ENCODE assay signal across 1 cellular context in the genomic region with DNA sequence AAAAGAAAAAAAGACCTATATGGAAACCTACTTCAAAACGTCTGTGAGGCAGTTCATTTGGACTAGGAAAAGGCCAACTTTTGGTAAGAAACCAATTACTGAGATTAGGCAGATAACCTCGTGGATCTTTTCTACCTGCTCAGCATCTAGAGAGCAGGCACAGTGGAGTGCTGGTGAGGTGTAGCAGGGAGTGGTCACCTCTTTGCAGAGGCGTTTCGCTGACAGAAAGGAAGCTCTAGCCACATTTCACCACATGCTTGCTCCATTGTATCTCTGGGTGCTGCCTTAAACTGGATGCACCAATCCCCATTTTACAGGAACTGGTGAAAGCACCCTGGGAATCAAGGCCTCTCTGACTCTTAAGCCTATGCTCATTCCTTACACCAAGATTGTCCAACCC.
TF ChIP-seq lines count a peak whose summit lies in the region.

No MANE protein-coding gene starts in this region.

TF ChIP-seq in GM23338, 12 proteins besides CTCF, POLR2A, EP300 and RAD21 (continued from another document):
- no peak for TF ChIP-seq POLR2AphosphoS5 (IDR thresholded peaks at IDR 0.05; ENCODE audit: low read depth)
